Comparison of ENCODE assay signal across 9 cellular contexts in genomic region chr1:171252482-171252881, GRCh38. TPM values are rescaled to one million over a fixed set of nuclear protein-coding genes. Genes with fewer than 3 reads are reported as not detected.
A peak's percentile ranks its signal among the peaks of the same experiment; 100 is the strongest.
DNase-seq lines count a peak whose midpoint lies in the region; ATAC-seq, FAIRE-seq and TF ChIP-seq lines count a peak whose summit lies in the region.
"Had no signal": no experiment of that assay in that cellular context is flagged by ENCODE, and none has a peak within 500 bp of the region (broad histone marks: within the 10 kb centered on the region; RNA-seq: fewer than 3 reads in every experiment).

No MANE protein-coding gene starts in this region.

- no peak for FAIRE-seq in H54 (lab: Jason Lieb, UNC)

- peak overlapping the region; percentile 25 for H3K4me3 Mint-ChIP-seq in activated CD8-positive, alpha-beta T cell treated with anti-CD3 and anti-CD28 coated beads, Interleukin-2, amount 10 ng/mL, durations not matched to agents 7 days and 5 days
- H3K4me3 Mint-ChIP-seq in chondrocyte (ENCODE audit: unreplicated experiment): no peak overlapping the region

- peak overlapping the region; percentile 14; the same call in 1 of the 2 replicates for H3K4me2 ChIP-seq in DND-41 (ENCODE audit: insufficient read depth, low read length)

- no peaks in the 10 kb centered on the region for H3K79me2 ChIP-seq in DND-41 (ENCODE audit: insufficient read depth, low read length)

- H3K36me3 Mint-ChIP-seq in activated CD8-positive, alpha-beta T cell treated with anti-CD3 and anti-CD28 coated beads, Interleukin-2, amount 10 ng/mL, durations not matched to agents 7 days and 5 days (ENCODE audit: low read depth): no peaks in the 10 kb centered on the region
- H3K36me3 Mint-ChIP-seq in chondrocyte (ENCODE audit: low read depth): no peaks in the 10 kb centered on the region

- H3K4me1 Mint-ChIP-seq in activated CD8-positive, alpha-beta T cell treated with anti-CD3 and anti-CD28 coated beads, Interleukin-2, amount 10 ng/mL, durations not matched to agents 7 days and 5 days (ENCODE audit: low read depth): peaks cover 18% of the 10 kb centered on the region
- peaks cover 15% of the 10 kb centered on the region for H3K4me1 Mint-ChIP-seq in chondrocyte (ENCODE audit: low read depth)

- no peaks in the 10 kb centered on the region for H4K20me1 ChIP-seq in DND-41 (ENCODE audit: insufficient read depth, low read length)

- H3K27me3 ChIP-seq in DND-41 (ENCODE audit: insufficient read depth, low read length, poor library complexity): no peaks in the 10 kb centered on the region
- H3K27me3 ChIP-seq in prostate gland (replicated peaks; ENCODE audit: insufficient read depth): no peaks in the 10 kb centered on the region

- no peak overlapping the region for H3K9ac ChIP-seq in DND-41 (ENCODE audit: low read depth, low read length)

- 81% methylated on average over 5 of the region's 5 CpGs for WGBS in prostate gland

- peak; percentile 79 for DNase-seq in DND-41
- DNase-seq in activated CD8-positive, alpha-beta T cell treated with anti-CD3 and anti-CD28 coated beads, Interleukin-2, amount 10 ng/mL, durations not matched to agents 7 days and 5 days: peak; percentile 31
- DNase-seq in chondrocyte (ENCODE audit: low spot score): no peak
- DNase-seq in prostate gland (ENCODE audit: low spot score): no peak
- no peak for DNase-seq in H54 (ENCODE audit: insufficient read length, low spot score)
- no peak for DNase-seq in omental fat pad (ENCODE audit: low spot score)

- H3K9me3 Mint-ChIP-seq in activated CD8-positive, alpha-beta T cell treated with anti-CD3 and anti-CD28 coated beads, Interleukin-2, amount 10 ng/mL, durations not matched to agents 7 days and 5 days (ENCODE audit: insufficient read depth): no peaks in the 10 kb centered on the region
- no peaks in the 10 kb centered on the region for H3K9me3 Mint-ChIP-seq in chondrocyte (ENCODE audit: low read depth)

- POLR2A ChIA-PET in activated CD8-positive, alpha-beta T cell treated with anti-CD3 and anti-CD28 coated beads, Interleukin-2, amount 10 ng/mL, durations not matched to agents 7 days and 5 days (lab: Charles Lee): no interaction called here

- no peak overlapping the region for H3K4me3 ChIP-seq in DND-41 (ENCODE audit: low read depth in 1 of 2, low read length in 2 of 2)
- no peak overlapping the region for H3K4me3 ChIP-seq in prostate gland

- ATAC-seq in DND-41 (ENCODE audit: insufficient read depth, low read depth) (peak; percentile 98), GM19372 (IDR thresholded peaks at IDR 0.05; ENCODE audit: low read depth, unreplicated experiment) (peak; percentile 86), HG03103 (IDR thresholded peaks at IDR 0.05; ENCODE audit: low read depth, unreplicated experiment) (peak; percentile 90), omental fat pad (ENCODE audit: low FRiP score) (no peak)
- ATAC-seq in activated CD8-positive, alpha-beta T cell treated with anti-CD3 and anti-CD28 coated beads, Interleukin-2, amount 10 ng/mL, durations not matched to agents 7 days and 5 days: peak; percentile 67

- TF ChIP-seq CTCF in DND-41 (IDR thresholded peaks at IDR 0.05; ENCODE audit: borderline replicate concordance, extremely low read depth, low read length, poor library complexity, severe bottlenecking) (no peak), chondrocyte (IDR thresholded peaks at IDR 0.05) (no peak), prostate gland (IDR thresholded peaks at IDR 0.05) (no peak), omental fat pad (IDR thresholded peaks at IDR 0.05) (no peak)

- H3K9me3 ChIP-seq in DND-41 (ENCODE audit: insufficient read depth, low read length, severe bottlenecking) (no peaks in the 10 kb centered on the region), prostate gland (no peaks in the 10 kb centered on the region)

- H3K4me1 ChIP-seq in DND-41 (ENCODE audit: insufficient read depth, low read length) (peaks cover 20% of the 10 kb centered on the region), prostate gland (replicated peaks) (no peaks in the 10 kb centered on the region)

- intact Hi-C loops in prostate gland (cut with DNase I): no loop called here

- H2AFZ ChIP-seq in DND-41 (ENCODE audit: low read depth, low read length): no peak overlapping the region

- TF ChIP-seq POLR2A in prostate gland (IDR thresholded peaks at IDR 0.05) (no peak), H54 (IDR thresholded peaks at IDR 0.05; ENCODE audit: low read depth, low read length) (no peak)

- peaks cover 41% of the 10 kb centered on the region for H3K27me3 Mint-ChIP-seq in activated CD8-positive, alpha-beta T cell treated with anti-CD3 and anti-CD28 coated beads, Interleukin-2, amount 10 ng/mL, durations not matched to agents 7 days and 5 days (ENCODE audit: low read depth)
- peaks cover 4% of the 10 kb centered on the region for H3K27me3 Mint-ChIP-seq in chondrocyte (ENCODE audit: low read depth)

- H3K27ac ChIP-seq in DND-41 (ENCODE audit: low read length) (no peak overlapping the region), prostate gland (no peak overlapping the region)

- H3K27ac Mint-ChIP-seq in activated CD8-positive, alpha-beta T cell treated with anti-CD3 and anti-CD28 coated beads, Interleukin-2, amount 10 ng/mL, durations not matched to agents 7 days and 5 days: no peak overlapping the region
- H3K27ac Mint-ChIP-seq in chondrocyte (ENCODE audit: unreplicated experiment): no peak overlapping the region

- no peaks in the 10 kb centered on the region for H3K36me3 ChIP-seq in DND-41 (ENCODE audit: insufficient read depth, low read length)
- H3K36me3 ChIP-seq in prostate gland: no peaks in the 10 kb centered on the region

- CTCF ChIA-PET in activated CD8-positive, alpha-beta T cell treated with anti-CD3 and anti-CD28 coated beads, Interleukin-2, amount 10 ng/mL, durations not matched to agents 7 days and 5 days (lab: Charles Lee): interaction anchor here (0.9 kb wide), 1 partner anchor 75 kb away, joined by 3 read pairs; no protein-coding TSS in a partner anchor

RNA-seq across cellular contexts. Expression of gene FMO1, which starts 4.2 kb away (rescaled TPM):
- total RNA-seq in activated CD8-positive, alpha-beta T cell treated with anti-CD3 and anti-CD28 coated beads, Interleukin-2, amount 10 ng/mL, durations not matched to agents 7 days and 5 days: not detected
- 0.65 to 3.5 TPM (median 0.87 TPM) in 3 replicates for total RNA-seq in chondrocyte
- under 1 TPM in 1 of 2 donors, not detected in 1; 0.28 TPM for total RNA-seq in prostate gland
- total RNA-seq in omental fat pad: 1 to 10 TPM in 3 of 4 donors, under 1 TPM in 1; 0.94 to 9.5 (median 1.9) TPM
- total RNA-seq: SK-MEL-5 had no signal

Comparison
In these comparisons a context has a peak if more than half of its experiments do, and no peak if none do; other contexts are left out.
1. DNase-seq: peak in DND-41 (single experiment) and activated CD8-positive, alpha-beta T cell treated with anti-CD3 and anti-CD28 coated beads, Interleukin-2, amount 10 ng/mL, durations not matched to agents 7 days and 5 days (single experiment); none in chondrocyte (single experiment), prostate gland (single experiment), H54 (single experiment) and omental fat pad (single experiment).